ENCODE assay signal across 16 cellular contexts in the genomic region with DNA sequence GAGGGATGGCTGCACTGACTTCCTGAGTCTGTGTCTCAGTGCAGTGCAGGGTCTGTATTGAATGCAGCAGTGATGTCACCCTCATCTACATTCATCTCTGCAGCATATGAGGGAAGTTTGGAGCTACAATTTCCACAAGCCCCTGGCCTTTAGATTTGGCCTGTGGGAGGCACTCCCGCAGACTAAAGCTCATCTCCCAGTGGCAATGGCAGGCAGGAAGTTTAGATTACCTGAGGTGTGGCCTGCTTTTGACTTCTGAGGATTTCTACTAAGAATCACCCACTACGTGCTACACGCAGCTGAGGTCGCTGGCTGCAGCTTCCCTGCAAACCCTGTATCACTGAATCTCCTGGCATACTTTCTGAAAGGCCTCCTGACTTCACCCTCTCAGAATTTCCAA.
"Had no signal": no experiment of that assay in that cellular context is flagged by ENCODE, and none has a peak within 500 bp of the region (broad histone marks: within the 10 kb centered on the region; RNA-seq: fewer than 3 reads in every experiment).

No MANE protein-coding gene starts in this region.

- ATAC-seq: activated T-helper 17 cell treated with anti-CD3 and anti-CD28 coated beads, Interleukin-2, amount 50 U/mL, for 72 hours; effector memory CD8-positive, alpha-beta T cell; mucosa of descending colon; naive thymus-derived CD8-positive, alpha-beta T cell; right lobe of liver had no signal

- H3K4me1 Mint-ChIP-seq: activated T-helper 17 cell treated with anti-CD3 and anti-CD28 coated beads, Interleukin-2, amount 50 U/mL, for 72 hours; central memory CD8-positive, alpha-beta T cell; naive thymus-derived CD8-positive, alpha-beta T cell had no signal

- H3K36me3 Mint-ChIP-seq: naive thymus-derived CD8-positive, alpha-beta T cell had no signal

- H3K4me3 ChIP-seq: mucosa of descending colon, prostate gland, right lobe of liver, spleen had no signal

- H3K36me3 ChIP-seq: prostate gland, right lobe of liver, spleen had no signal

- H3K9me3 Mint-ChIP-seq: activated T-helper 17 cell treated with anti-CD3 and anti-CD28 coated beads, Interleukin-2, amount 50 U/mL, for 72 hours; dendritic cell treated with granulocyte-macrophage colony-stimulating factor and Interleukin-4, amounts not matched to agents 40 ng/mL and 50 ng/mL, for 4 days had no signal

- DNase-seq: activated CD4-positive, alpha-beta T cell treated with anti-CD3 and anti-CD28 coated beads, Interleukin-2, amount 50 U/mL, for 1 hour; activated naive CD4-positive, alpha-beta T cell treated with anti-CD3 and anti-CD28 coated beads for 36 hours; activated T-cell treated with anti-CD3 and anti-CD28 coated beads for 4 hours; effector memory CD8-positive, alpha-beta T cell; mammary epithelial cell; mucosa of descending colon; naive thymus-derived CD8-positive, alpha-beta T cell; occipital lobe; right lobe of liver; spleen; stimulated activated naive CD4-positive, alpha-beta T cell; trophoblast cell had no signal

- H3K27me3 ChIP-seq: right lobe of liver, spleen had no signal

- H3K9me3 ChIP-seq: mucosa of descending colon, prostate gland, right lobe of liver had no signal

- H3K27ac Mint-ChIP-seq: activated naive CD4-positive, alpha-beta T cell treated with anti-CD3 and anti-CD28 coated beads for 36 hours; activated T-helper 17 cell treated with anti-CD3 and anti-CD28 coated beads, Interleukin-2, amount 50 U/mL, for 72 hours; dendritic cell treated with granulocyte-macrophage colony-stimulating factor and Interleukin-4, amounts not matched to agents 40 ng/mL and 50 ng/mL, for 4 days; effector memory CD8-positive, alpha-beta T cell; naive thymus-derived CD8-positive, alpha-beta T cell had no signal

- H3K27ac ChIP-seq: prostate gland, right lobe of liver, spleen had no signal

- H3K4me1 ChIP-seq: prostate gland, right lobe of liver, spleen had no signal

- H3K4me3 Mint-ChIP-seq: activated naive CD4-positive, alpha-beta T cell treated with anti-CD3 and anti-CD28 coated beads for 36 hours; activated T-helper 17 cell treated with anti-CD3 and anti-CD28 coated beads, Interleukin-2, amount 50 U/mL, for 72 hours; central memory CD8-positive, alpha-beta T cell; dendritic cell treated with granulocyte-macrophage colony-stimulating factor and Interleukin-4, amounts not matched to agents 40 ng/mL and 50 ng/mL, for 4 days; effector memory CD8-positive, alpha-beta T cell; naive thymus-derived CD8-positive, alpha-beta T cell had no signal

- H3K27me3 Mint-ChIP-seq: activated T-helper 17 cell treated with anti-CD3 and anti-CD28 coated beads, Interleukin-2, amount 50 U/mL, for 72 hours; central memory CD8-positive, alpha-beta T cell; dendritic cell treated with granulocyte-macrophage colony-stimulating factor and Interleukin-4, amounts not matched to agents 40 ng/mL and 50 ng/mL, for 4 days; effector memory CD8-positive, alpha-beta T cell; naive thymus-derived CD8-positive, alpha-beta T cell had no signal
